ENCODE assay signal across 8 cellular contexts in the genomic region with DNA sequence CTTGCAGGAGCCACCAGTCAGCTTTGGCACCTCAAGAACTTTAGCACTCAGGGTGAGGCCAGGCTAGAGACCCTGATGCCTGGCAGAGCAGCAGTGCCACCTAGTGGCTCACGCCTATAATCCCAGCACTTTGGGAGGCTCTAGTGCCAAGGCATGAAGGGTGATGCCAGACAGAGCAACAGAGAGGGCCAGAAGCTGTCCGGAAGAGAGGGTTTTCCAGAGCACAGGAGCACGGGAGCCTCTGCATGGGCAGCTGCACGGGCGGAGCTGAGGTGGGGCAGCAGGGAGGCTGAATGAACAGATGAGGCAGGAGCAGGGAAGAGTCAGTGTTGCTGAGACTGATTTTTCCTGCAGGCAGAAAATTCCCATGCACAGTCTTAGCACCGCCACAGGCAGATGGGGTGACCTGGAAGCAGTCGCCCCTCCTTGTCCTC. TPM values are rescaled to one million over a fixed set of nuclear protein-coding genes. Genes with fewer than 3 reads are reported as not detected.
DNase-seq lines count a peak whose midpoint lies in the region; ATAC-seq lines count a peak whose summit lies in the region.

No MANE protein-coding gene starts in this region.

- H3K9ac ChIP-seq in skeletal muscle tissue (ENCODE audit: low read depth in 1 of 3, low read length in 3 of 3): peak overlapping the region in 2 of 3 donors; percentile 20 to 57

- peaks cover 33 to 63% (median 36%) of the 10 kb centered on the region in 3 donors for H3K4me1 ChIP-seq in skeletal muscle tissue (ENCODE audit: control insufficient read depth in 3 of 3, insufficient read depth in 3 of 3, low read length in 3 of 3)

- no peaks in the 10 kb centered on the region for H3K36me3 ChIP-seq in skeletal muscle tissue (ENCODE audit: control insufficient read depth in 3 of 3, insufficient read depth in 3 of 3, low read length in 3 of 3)

- H3K9me3 ChIP-seq in skeletal muscle tissue (ENCODE audit: control insufficient read depth in 3 of 3, low read length in 3 of 3): no peaks in the 10 kb centered on the region

- H3K4me3 ChIP-seq in skeletal muscle tissue (ENCODE audit: low read length in 3 of 3): peak overlapping the region; percentile 3 to 53 (median 45)

- DNase-seq in EH (ENCODE audit: low read depth) (peak; percentile 78), LoVo (ENCODE audit: low spot score) (peak; percentile 79), T follicular helper cell (ENCODE audit: low read depth) (peak; percentile 21), anterior cingulate cortex (lab: John Stamatoyannopoulos, UW) (peak in 54 of 58 donors; percentile 9 to 73 (median 51)), hippocampal formation (lab: John Stamatoyannopoulos, UW) (peak; percentile 52 to 60)

- ATAC-seq in GM21529 (IDR thresholded peaks at IDR 0.05; ENCODE audit: unreplicated experiment) (peak; percentile 75), HG03045 (IDR thresholded peaks at IDR 0.05; ENCODE audit: unreplicated experiment) (no peak)

- H3K27me3 ChIP-seq in skeletal muscle tissue (ENCODE audit: control insufficient read depth in 3 of 3, insufficient read depth in 3 of 3, low read length in 3 of 3): no peaks in the 10 kb centered on the region

- H3K27ac ChIP-seq in skeletal muscle tissue (ENCODE audit: low read depth, low read length): peak overlapping the region; percentile 17

RNA-seq across cellular contexts. Expression of gene MYH3, which starts 38.9 kb away (rescaled TPM):
- 6,986 TPM for total RNA-seq in skeletal muscle tissue

Comparison
In these comparisons a context has a peak if more than half of its experiments do, and no peak if none do; other contexts are left out.
1. DNase-seq: peak in every context shown above with its lines; median percentile 79 in LoVo; 78 in EH; 56 in hippocampal formation; 51 in anterior cingulate cortex; 21 in T follicular helper cell.